ENCODE assay signal across 10 cellular contexts in genomic region chr14:76954371-76954770, GRCh38.
DNase-seq lines count a peak whose midpoint lies in the region; ATAC-seq lines count a peak whose summit lies in the region.
"Had no signal": no experiment of that assay in that cellular context is flagged by ENCODE, and none has a peak within 500 bp of the region (broad histone marks: within the 10 kb centered on the region; RNA-seq: fewer than 3 reads in every experiment).

No MANE protein-coding gene starts in this region.

- peak overlapping the region; percentile 77 for H3K4me3 Mint-ChIP-seq in stimulated activated effector memory CD8-positive, alpha-beta T cell treated with anti-CD3 and anti-CD28 coated beads, Interleukin-12 subunit alpha, Interleukin-12 subunit beta, amount 100 ng/mL, for 72 hours

- H3K4me3 ChIP-seq in HUES64 (ENCODE audit: low read length), result no peak overlapping the region
- H3K4me3 ChIP-seq: cardiac muscle cell had no signal

- H3K36me3 ChIP-seq in HUES64 (ENCODE audit: insufficient read depth, low read length), result no peaks in the 10 kb centered on the region
- H3K36me3 ChIP-seq: cardiac muscle cell had no signal

- peaks cover 62% of the 10 kb centered on the region for H3K4me1 Mint-ChIP-seq in stimulated activated effector memory CD8-positive, alpha-beta T cell treated with anti-CD3 and anti-CD28 coated beads, Interleukin-12 subunit alpha, Interleukin-12 subunit beta, amount 100 ng/mL, for 72 hours

- peaks cover 38% of the 10 kb centered on the region for H3K4me1 ChIP-seq in HUES64 (ENCODE audit: insufficient read depth, low read length)

- no peak for DNase-seq in activated naive CD4-positive, alpha-beta T cell treated with anti-CD3 and anti-CD28 coated beads, Interleukin-2, amount 50 U/mL, for 72 hours (ENCODE audit: low spot score in 2 of 2)
- DNase-seq in stimulated activated effector memory CD8-positive, alpha-beta T cell treated with anti-CD3 and anti-CD28 coated beads, Interleukin-12 subunit alpha, Interleukin-12 subunit beta, amount 100 ng/mL, for 72 hours (ENCODE audit: low spot score in 2 of 2), result no peak
- no peak for DNase-seq in NCI-H187 treated with DMSO at 0.1 percent for 48 hours (lab: John Stamatoyannopoulos, UW)
- no peak for DNase-seq in germinal center (ENCODE audit: low spot score)
- no peak for DNase-seq in OCI-M1 (lab: John Stamatoyannopoulos, UW)
- DNase-seq: NCI-H524 had no signal

- H3K27ac ChIP-seq in HUES64 (ENCODE audit: low read depth, low read length) (peak overlapping the region; percentile 80; the same call in 1 of the 2 replicates), layer of hippocampus (ENCODE audit: low read depth, low read length) (peak overlapping the region; percentile 52)

- peaks cover 0 to 3% of the 10 kb centered on the region in 2 donors for H3K9me3 Mint-ChIP-seq in activated naive CD4-positive, alpha-beta T cell treated with anti-CD3 and anti-CD28 coated beads, Interleukin-2, amount 50 U/mL, for 72 hours
- no peaks in the 10 kb centered on the region for H3K9me3 Mint-ChIP-seq in stimulated activated effector memory CD8-positive, alpha-beta T cell treated with anti-CD3 and anti-CD28 coated beads, Interleukin-12 subunit alpha, Interleukin-12 subunit beta, amount 100 ng/mL, for 72 hours

- 80% methylated on average over 3 of the region's 3 CpGs for WGBS in HUES64

- H3K36me3 Mint-ChIP-seq in activated naive CD4-positive, alpha-beta T cell treated with anti-CD3 and anti-CD28 coated beads, Interleukin-2, amount 50 U/mL, for 72 hours, result no peaks in the 10 kb centered on the region
- H3K36me3 Mint-ChIP-seq in stimulated activated effector memory CD8-positive, alpha-beta T cell treated with anti-CD3 and anti-CD28 coated beads, Interleukin-12 subunit alpha, Interleukin-12 subunit beta, amount 100 ng/mL, for 72 hours, result peaks cover 11% of the 10 kb centered on the region

- H3K27me3 ChIP-seq in HUES64 (ENCODE audit: insufficient read depth, low read length) (no peaks in the 10 kb centered on the region), layer of hippocampus (ENCODE audit: control insufficient read depth, insufficient read depth, low read length) (no peaks in the 10 kb centered on the region)
- H3K27me3 ChIP-seq: cardiac muscle cell had no signal

- ATAC-seq in activated naive CD4-positive, alpha-beta T cell treated with anti-CD3 and anti-CD28 coated beads, Interleukin-2, amount 50 U/mL, for 72 hours, result no peak
- ATAC-seq in stimulated activated effector memory CD8-positive, alpha-beta T cell treated with anti-CD3 and anti-CD28 coated beads, Interleukin-12 subunit alpha, Interleukin-12 subunit beta, amount 100 ng/mL, for 72 hours, result no peak
- ATAC-seq in GM19395 (IDR thresholded peaks at IDR 0.05; ENCODE audit: unreplicated experiment), result no peak

- H3K27ac Mint-ChIP-seq in activated naive CD4-positive, alpha-beta T cell treated with anti-CD3 and anti-CD28 coated beads, Interleukin-2, amount 50 U/mL, for 72 hours, result peak overlapping the region; percentile 44 to 95
- peak overlapping the region; percentile 94 for H3K27ac Mint-ChIP-seq in stimulated activated effector memory CD8-positive, alpha-beta T cell treated with anti-CD3 and anti-CD28 coated beads, Interleukin-12 subunit alpha, Interleukin-12 subunit beta, amount 100 ng/mL, for 72 hours

- H3K9me3 ChIP-seq in HUES64 (ENCODE audit: insufficient read depth, low read depth, low read length), result no peaks in the 10 kb centered on the region

- H3K9ac ChIP-seq in HUES64 (ENCODE audit: low read depth, low read length), result peak overlapping the region; percentile 56; the same call in 1 of the 2 replicates
